In the genomic region with DNA sequence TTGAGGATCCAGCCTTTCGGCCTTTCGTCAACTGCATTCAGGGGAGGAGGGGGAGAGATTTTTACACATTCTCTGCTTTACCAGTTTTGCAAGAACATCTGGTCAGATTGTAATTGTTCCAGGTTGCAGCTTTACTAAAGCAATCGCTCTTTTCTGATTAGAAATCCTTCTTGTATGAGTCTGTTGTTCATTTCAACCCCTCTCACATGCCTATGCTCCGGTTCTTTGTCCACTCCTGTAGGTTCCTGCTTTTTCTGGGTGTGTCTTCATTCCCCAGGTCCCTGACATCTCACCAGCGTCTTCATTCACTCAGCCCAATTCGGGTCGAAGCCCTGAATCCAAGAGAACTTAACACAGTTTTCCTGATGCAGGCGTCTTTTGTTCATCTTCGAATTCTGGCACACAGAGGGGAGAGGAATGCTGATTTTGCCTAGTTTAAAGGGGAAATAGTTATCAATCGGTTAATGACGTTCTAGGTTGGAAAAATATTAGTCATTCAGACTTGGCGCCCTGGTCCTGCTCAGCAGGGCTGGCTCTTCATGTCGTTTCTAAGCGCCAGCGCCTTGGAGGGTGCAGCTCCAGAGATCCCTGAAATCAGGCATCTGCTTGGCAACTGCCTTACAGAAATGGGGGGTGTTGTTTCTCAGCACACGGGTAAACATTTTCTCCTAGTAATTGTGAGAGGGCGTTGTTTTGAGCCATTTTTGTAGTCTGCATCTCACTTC, we compare ENCODE assay signal across 7 cellular contexts. TPM values are rescaled to one million over a fixed set of nuclear protein-coding genes. Genes with fewer than 3 reads are reported as not detected.
DNase-seq lines count a peak whose midpoint lies in the region; ATAC-seq, FAIRE-seq and TF ChIP-seq lines count a peak whose summit lies in the region.

No MANE protein-coding gene starts in this region.

- no CpG with 5 or more reads among the region's 17 CpGs for WGBS in iPS DF 6.9 (ENCODE audit: insufficient coverage, insufficient read length)
- WGBS in stomach, 5 donors: 49 to 61% (median 53%) methylated on average over 17 of the region's 17 CpGs

- DNase-seq in adipocyte (ENCODE audit: low read depth) (peak; percentile 50), iPS DF 6.9 (ENCODE audit: low read depth, low spot score) (no peak), stomach (no peak), GM19239 (ENCODE audit: insufficient read length, low spot score) (no peak), 8988T (no peak)

- no peaks in the 10 kb centered on the region for H3K9me3 ChIP-seq in HUES48 (ENCODE audit: control insufficient read depth, insufficient read depth, low read length)
- no peaks in the 10 kb centered on the region for H3K9me3 ChIP-seq in adipocyte (ENCODE audit: control insufficient read depth, low read length)
- H3K9me3 ChIP-seq in iPS DF 6.9 (ENCODE audit: control insufficient read depth, insufficient read depth, low read length): no peaks in the 10 kb centered on the region
- H3K9me3 ChIP-seq in stomach: no peaks in the 10 kb centered on the region

- no peak for TF ChIP-seq EP300 in stomach (IDR thresholded peaks at IDR 0.05)

- FAIRE-seq in GM19239 (lab: Jason Lieb, UNC): no peak

- peaks cover 31% of the 10 kb centered on the region for H3K4me1 ChIP-seq in HUES48 (ENCODE audit: control insufficient read depth, insufficient read depth, low read length)
- H3K4me1 ChIP-seq in adipocyte (ENCODE audit: control insufficient read depth, insufficient read depth, low read length): peaks cover 40% of the 10 kb centered on the region
- peaks cover 5% of the 10 kb centered on the region; the same call in 1 of the 2 replicates for H3K4me1 ChIP-seq in iPS DF 6.9 (ENCODE audit: control insufficient read depth, insufficient read depth, low read length)
- H3K4me1 ChIP-seq in stomach: peaks cover 9 to 42% (median 31%) of the 10 kb centered on the region in 4 donors

- H3K4me3 ChIP-seq in HUES48 (ENCODE audit: low read depth, low read length) (peak overlapping the region; percentile 60), adipocyte (ENCODE audit: low read length) (peak overlapping the region; percentile 79), iPS DF 6.9 (ENCODE audit: low read length) (peak overlapping the region; percentile 41; the same call in 1 of the 2 replicates), stomach (peak overlapping the region; percentile 67 to 81 (median 75))

- TF ChIP-seq CTCF in stomach (IDR thresholded peaks at IDR 0.05): no peak

- H3K27ac ChIP-seq in HUES48 (ENCODE audit: low read depth, low read length): peak overlapping the region; percentile 96
- H3K27ac ChIP-seq in iPS DF 6.9 (ENCODE audit: low read length): no peak overlapping the region
- H3K27ac ChIP-seq in stomach: peak overlapping the region; percentile 86 to 92 (median 89)

- no peak for ATAC-seq in HG03432 (IDR thresholded peaks at IDR 0.05; ENCODE audit: unreplicated experiment)

- H3K27me3 ChIP-seq in HUES48 (ENCODE audit: control insufficient read depth, insufficient read depth, low read length) (no peaks in the 10 kb centered on the region), adipocyte (replicated peaks; ENCODE audit: control insufficient read depth, insufficient read depth, low read length) (no peaks in the 10 kb centered on the region), iPS DF 6.9 (ENCODE audit: control insufficient read depth, insufficient read depth, low read length) (no peaks in the 10 kb centered on the region), stomach (no peaks in the 10 kb centered on the region)

- intact Hi-C loops in stomach (cut with DNase I; ENCODE audit: low total_unique reads): no loop called here

- TF ChIP-seq POLR2A in stomach (IDR thresholded peaks at IDR 0.05): no peak

- peak overlapping the region; percentile 70 for H3K9ac ChIP-seq in HUES48 (ENCODE audit: low read depth, low read length)
- peak overlapping the region; percentile 86 for H3K9ac ChIP-seq in adipocyte (ENCODE audit: low read length)

- H3K36me3 ChIP-seq in HUES48 (ENCODE audit: control insufficient read depth, insufficient read depth, low read length) (no peaks in the 10 kb centered on the region), adipocyte (ENCODE audit: control insufficient read depth, insufficient read depth, low read length, severe bottlenecking) (no peaks in the 10 kb centered on the region), iPS DF 6.9 (ENCODE audit: control insufficient read depth, insufficient read depth, low read length) (no peaks in the 10 kb centered on the region), stomach (no peaks in the 10 kb centered on the region)

RNA-seq across cellular contexts. Expression of gene PRTFDC1, which starts 1.1 kb away (rescaled TPM):
- total RNA-seq in stomach: 10 to 100 TPM in 2 of 5 donors, 1 to 10 TPM in 2, not detected in 1; 1.2 to 21.6 (median 12.3) TPM
- 10 to 100 TPM in 2 of 3 donors, 1 to 10 TPM in 1; 5.7 to 14.1 (median 12.4) TPM for polyA plus RNA-seq in stomach
